In genomic region chr6:27547157-27548075, GRCh38 we compare ENCODE assay signal across 9 cellular contexts.
DNase-seq lines count a peak whose midpoint lies in the region; ATAC-seq, FAIRE-seq and TF ChIP-seq lines count a peak whose summit lies in the region.
"Had no signal": no experiment of that assay in that cellular context is flagged by ENCODE, and none has a peak within 500 bp of the region (broad histone marks: within the 10 kb centered on the region; RNA-seq: fewer than 3 reads in every experiment).

No MANE protein-coding gene starts in this region.

- H3K9me1 ChIP-seq in endothelial cell of umbilical vein (replicated peaks; ENCODE audit: control insufficient read depth, extremely low read depth, insufficient read depth, low read length), result no peaks in the 10 kb centered on the region

- no peak overlapping the region for H4K8ac ChIP-seq in H9 (replicated peaks; ENCODE audit: insufficient read length, low read depth, low read length)

- no peak overlapping the region for H2BK15ac ChIP-seq in H9 (ENCODE audit: low read depth, low read length)

- dilution Hi-C loops in endothelial cell of umbilical vein (cut with MboI; ENCODE audit: extremely low pct_ligation_motif_present, low sequenced_read_pairs), result no loop called here

- TF ChIP-seq CTCF in AG04450 (IDR thresholded peaks at IDR 0.05; ENCODE audit: low read depth, low read length) (no peak), H9 (conservative IDR thresholded peaks at IDR 0.05) (no peak), PC-9 (conservative IDR thresholded peaks at IDR 0.05) (no peak), endothelial cell of umbilical vein (IDR thresholded peaks at IDR 0.05; ENCODE audit: extremely low read depth in 1 of 2, insufficient read depth in 1 of 2, low read depth in 1 of 2, low read length in 2 of 2) (no peak)

- H3K4me1 ChIP-seq in H9 (ENCODE audit: insufficient read depth, low read length) (no peaks in the 10 kb centered on the region), PC-9 (replicated peaks; ENCODE audit: insufficient read depth) (no peaks in the 10 kb centered on the region; the same call in none of the 2 replicates), endothelial cell of umbilical vein (ENCODE audit: control insufficient read depth, extremely low read depth, insufficient read depth, low read length) (peaks cover 13% of the 10 kb centered on the region)

- no peaks in the 10 kb centered on the region for H3K36me3 ChIP-seq in PC-9 (ENCODE audit: low read depth)
- H3K36me3 ChIP-seq in endothelial cell of umbilical vein (ENCODE audit: control insufficient read depth in 2 of 2, extremely low read depth in 1 of 2, insufficient read depth in 2 of 2, low read length in 2 of 2), result no peaks in the 10 kb centered on the region

- H3K9me3 ChIP-seq in AG04450 (ENCODE audit: control insufficient read depth, insufficient read depth, low read length) (no peaks in the 10 kb centered on the region; the same call in 1 of the 2 replicates), H9 (ENCODE audit: control insufficient read depth, low read depth, low read length) (no peaks in the 10 kb centered on the region), PC-9 (ENCODE audit: insufficient read depth, low read depth) (no peaks in the 10 kb centered on the region), endothelial cell of umbilical vein (replicated peaks; ENCODE audit: control insufficient read depth, insufficient read depth, low read length) (no peaks in the 10 kb centered on the region)

- no peak overlapping the region for H3K14ac ChIP-seq in H9 (ENCODE audit: insufficient read depth, low read length)

- DNase-seq in AG04450 (ENCODE audit: low read depth, low spot score) (peak; percentile 20), H9 (peak; percentile 69), PC-9 (peak; percentile 46 to 66), endothelial cell of umbilical vein (ENCODE audit: low read depth, low spot score) (peak; percentile 55), urothelium cell line (ENCODE audit: low spot score) (peak; percentile 22), iPS-NIHi11 (ENCODE audit: low spot score) (no peak)

- peak; percentile 4 for FAIRE-seq in endothelial cell of umbilical vein (lab: Jason Lieb, UNC)
- FAIRE-seq in urothelium cell line (lab: Jason Lieb, UNC), result peak; percentile 62

- no peaks in the 10 kb centered on the region for H3K79me2 ChIP-seq in H9 (ENCODE audit: insufficient read depth, low read length)
- no peaks in the 10 kb centered on the region for H3K79me2 ChIP-seq in PC-9 (ENCODE audit: low read depth)
- H3K79me2 ChIP-seq in endothelial cell of umbilical vein (ENCODE audit: control insufficient read depth, insufficient read depth, low read length), result no peaks in the 10 kb centered on the region

- no peak overlapping the region for H4K5ac ChIP-seq in H9 (ENCODE audit: insufficient read length, low read depth, low read length)

- H3K56ac ChIP-seq in H9 (ENCODE audit: insufficient read length, low read depth, low read length), result no peak overlapping the region

- peak overlapping the region; percentile 33 for H2AFZ ChIP-seq in H9 (ENCODE audit: low read length)
- peak overlapping the region; percentile 74 for H2AFZ ChIP-seq in PC-9
- peak overlapping the region; percentile 73 for H2AFZ ChIP-seq in endothelial cell of umbilical vein (ENCODE audit: low read depth, low read length)

- no peak overlapping the region for H3K4ac ChIP-seq in H9 (ENCODE audit: low read depth, low read length)

- POLR2A ChIA-PET in AG04450 (lab: Yijun Ruan, JAX) (no interaction called here), PC-9 (lab: Charles Lee; ENCODE audit: unreplicated experiment) (no interaction called here), endothelial cell of umbilical vein (lab: Charles Lee) (no interaction called here)

- peak overlapping the region; percentile 55 for H3K9ac ChIP-seq in H9 (ENCODE audit: extremely low read depth, insufficient read length, low read length)
- no peak overlapping the region for H3K9ac ChIP-seq in endothelial cell of umbilical vein (replicated peaks; ENCODE audit: extremely low read depth, insufficient read depth, low read length)

- CTCF ChIA-PET in AG04450 (lab: Charles Lee), result interaction anchor here (0.6 kb wide), 1 partner anchor 205 kb away, joined by 3 read pairs; no protein-coding TSS in a partner anchor
- CTCF ChIA-PET in PC-9 (lab: Charles Lee), result interaction anchor here (0.8 kb wide), 1 partner anchor 205 kb away, joined by 3 read pairs; no protein-coding TSS in a partner anchor
- CTCF ChIA-PET in endothelial cell of umbilical vein (lab: Charles Lee), result interaction anchor here (1.0 to 2.5 kb wide), 3 partner anchors 28 to 205 kb away, joined by 8 to 11 read pairs (median 8); no protein-coding TSS in a partner anchor

- H3K79me1 ChIP-seq in H9 (ENCODE audit: insufficient read depth, low read depth, low read length, poor library complexity, severe bottlenecking), result no peaks in the 10 kb centered on the region

- H3K4me1 Mint-ChIP-seq in H9, result peaks cover 8 to 13% of the 10 kb centered on the region in 2 experiments

- WGBS in H9 (ENCODE audit: extremely low coverage, insufficient read length, low lambda C conversion rate), result no CpG with 5 or more reads among the region's 23 CpGs

- intact Hi-C loops in PC-9 (cut with micrococcal nuclease; ENCODE audit: unreplicated experiment) (loop anchor here (2.0 to 5.0 kb wide), 5 partner anchors 35 to 205 kb away; no protein-coding TSS in a partner anchor), endothelial cell of umbilical vein (cut with micrococcal nuclease) (loop anchor here (2.0 to 5.0 kb wide), 4 partner anchors 35 to 310 kb away; no protein-coding TSS in a partner anchor)

- H3K4me2 ChIP-seq in H9 (ENCODE audit: insufficient read depth, insufficient read length, low read length) (peak overlapping the region; percentile 62), PC-9 (peak overlapping the region; percentile 90), endothelial cell of umbilical vein (ENCODE audit: insufficient read depth, low read length) (peak overlapping the region; percentile 91)

- H3K27ac Mint-ChIP-seq in H9, result no peak overlapping the region
- H3K27ac Mint-ChIP-seq: memory B cell had no signal

- H3K4me3 ChIP-seq in AG04450 (ENCODE audit: low read depth, low read length) (peak overlapping the region; percentile 51), PC-9 (peak overlapping the region; percentile 64), endothelial cell of umbilical vein (replicated peaks in 1 of 3; ENCODE audit: insufficient read depth in 1 of 3, low read depth in 1 of 3, low read length in 3 of 3) (peak overlapping the region; percentile 14 to 96 (median 75))

- no peak for ATAC-seq in HG02938 (IDR thresholded peaks at IDR 0.05; ENCODE audit: unreplicated experiment)
- no peak for ATAC-seq in GM18861 (IDR thresholded peaks at IDR 0.05; ENCODE audit: unreplicated experiment)

- H2BK120ac ChIP-seq in H9 (ENCODE audit: low read depth, low read length, poor library complexity, severe bottlenecking), result no peak overlapping the region

- H3K27me3 ChIP-seq in AG04450 (ENCODE audit: control insufficient read depth, insufficient read depth, low read length) (no peaks in the 10 kb centered on the region), H9 (ENCODE audit: insufficient read depth, low read length) (no peaks in the 10 kb centered on the region), PC-9 (ENCODE audit: insufficient read depth, low read depth) (no peaks in the 10 kb centered on the region), endothelial cell of umbilical vein (ENCODE audit: control insufficient read depth in 2 of 2, insufficient read depth in 2 of 2, low read length in 2 of 2) (peaks cover 0 to 13% of the 10 kb centered on the region in 2 experiments)

- H3K27ac ChIP-seq in AG04450 (ENCODE audit: low read depth, low read length) (no peak overlapping the region), H9 (ENCODE audit: insufficient read length, low read depth, low read length) (no peak overlapping the region), PC-9 (peak overlapping the region; percentile 37), endothelial cell of umbilical vein (ENCODE audit: insufficient read depth, low read depth, low read length) (no peak overlapping the region)

- H3K9me2 ChIP-seq in PC-9 (ENCODE audit: insufficient read depth), result no peaks in the 10 kb centered on the region

- H3K27me3 Mint-ChIP-seq in H9 (ENCODE audit: low read depth), result peaks cover 16% of the 10 kb centered on the region

- peaks cover 58% of the 10 kb centered on the region for H3F3A ChIP-seq in PC-9 (ENCODE audit: insufficient read depth, low read depth)

- H3K36me3 Mint-ChIP-seq in H9 (ENCODE audit: insufficient read depth in 1 of 3, low read depth in 3 of 3), result no peaks in the 10 kb centered on the region; a peak in 1 of 7 replicates
- H3K36me3 Mint-ChIP-seq: memory B cell had no signal

- peak overlapping the region; percentile 75 to 90 for H3K4me3 Mint-ChIP-seq in H9
- H3K4me3 Mint-ChIP-seq: memory B cell had no signal

- no peak overlapping the region for H3K18ac ChIP-seq in H9 (ENCODE audit: insufficient read length, low read depth, low read length)

- no peak overlapping the region for H2AK5ac ChIP-seq in H9 (ENCODE audit: insufficient read length, low read length)

- H2BK20ac ChIP-seq in H9 (ENCODE audit: low read depth, low read length, poor library complexity, severe bottlenecking), result no peak overlapping the region

- TF ChIP-seq POLR2A in endothelial cell of umbilical vein (IDR thresholded peaks at IDR 0.05; ENCODE audit: low read depth, low read length), result no peak

- no peak overlapping the region for H3T11ph ChIP-seq in H9 (ENCODE audit: low read length)

- BruUV-seq in PC-9 (replicated peaks; lab: Mats Ljungman, UMichigan) (no TSS peak), endothelial cell of umbilical vein (replicated peaks; lab: Mats Ljungman, UMichigan) (no TSS peak)

- H3K9me3 Mint-ChIP-seq in H9, result no peaks in the 10 kb centered on the region; a peak in 1 of 5 replicates

- H4K20me1 ChIP-seq in H9 (ENCODE audit: control insufficient read depth, insufficient read depth, insufficient read length) (no peaks in the 10 kb centered on the region), PC-9 (ENCODE audit: insufficient read depth) (no peaks in the 10 kb centered on the region), endothelial cell of umbilical vein (replicated peaks; ENCODE audit: control insufficient read depth, extremely low read depth, insufficient read depth, low read length) (no peaks in the 10 kb centered on the region)

- peaks cover 9% of the 10 kb centered on the region for H3K23me2 ChIP-seq in H9 (ENCODE audit: insufficient read length, low read depth, low read length, poor library complexity, severe bottlenecking)

- no peak overlapping the region for H2BK12ac ChIP-seq in H9 (ENCODE audit: insufficient read length, low read depth, low read length)

- no peak overlapping the region for H4K91ac ChIP-seq in H9 (ENCODE audit: insufficient read length, low read depth, low read length)

- H2BK5ac ChIP-seq in H9 (ENCODE audit: insufficient read length, low read length), result no peak overlapping the region

- H3K23ac ChIP-seq in H9 (ENCODE audit: insufficient read length, low read depth, low read length), result no peak overlapping the region

TF ChIP-seq in endothelial cell of umbilical vein, 7 proteins besides CTCF, POLR2A, EP300 and RAD21 (continues in another document):
- TF ChIP-seq GATA2 (IDR thresholded peaks at IDR 0.05; ENCODE audit: insufficient read depth, insufficient read length, low read depth, low read length), result no peak
- TF ChIP-seq POLR2AphosphoS5 (IDR thresholded peaks at IDR 0.05; ENCODE audit: insufficient read depth, low read depth, low read length), result no peak
- no peak for TF ChIP-seq JUN (IDR thresholded peaks at IDR 0.05; ENCODE audit: borderline replicate concordance, insufficient read depth, insufficient read length, low read depth)
